In genomic region chr14:68790656-68791077, GRCh38 we compare ENCODE assay signal across 9 cellular contexts. TPM values are rescaled to one million over a fixed set of nuclear protein-coding genes. Genes with fewer than 3 reads are reported as not detected.
DNase-seq lines count a peak whose midpoint lies in the region; ATAC-seq, FAIRE-seq and TF ChIP-seq lines count a peak whose summit lies in the region.
"Had no signal": no experiment of that assay in that cellular context is flagged by ENCODE, and none has a peak within 500 bp of the region (broad histone marks: within the 10 kb centered on the region; RNA-seq: fewer than 3 reads in every experiment).

No MANE protein-coding gene starts in this region.

- TF ChIP-seq CTCF in adrenal gland (IDR thresholded peaks at IDR 0.05) = no peak

- FAIRE-seq in RCC 7860 (lab: Jason Lieb, UNC) = no peak

- no peaks in the 10 kb centered on the region for H3K9me3 ChIP-seq in adrenal gland (replicated peaks in 1 of 3)

- 10 to 14% (median 11%) methylated on average over 8 of the region's 8 CpGs for WGBS in adrenal gland, 4 donors

- peak overlapping the region; percentile 46 to 92 (median 68) for H3K4me3 ChIP-seq in adrenal gland

- H3K27ac ChIP-seq in adrenal gland (peak overlapping the region; percentile 11 to 100 (median 82)), layer of hippocampus (ENCODE audit: low read depth, low read length) (peak overlapping the region; percentile 98)

- no peak for ATAC-seq in stimulated activated memory B cell treated with anti-CD40 and anti-IgM and Interleukin-4, amounts not matched to agents 10 μg/mL and 1 μg/mL and 100 μg/mL, for 72 hours
- ATAC-seq in GM18861 (IDR thresholded peaks at IDR 0.05; ENCODE audit: unreplicated experiment) (no peak), HG02798 (IDR thresholded peaks at IDR 0.05; ENCODE audit: poor library complexity, unreplicated experiment) (no peak), HG02623 (IDR thresholded peaks at IDR 0.05; ENCODE audit: unreplicated experiment) (no peak)
- ATAC-seq: left colon had no signal

- TF ChIP-seq POLR2A in adrenal gland (IDR thresholded peaks at IDR 0.05) = peak in 1 of 2 donors; percentile 18

- H3K9me3 Mint-ChIP-seq in stimulated activated memory B cell treated with anti-CD40 and anti-IgM and Interleukin-4, amounts not matched to agents 10 μg/mL and 1 μg/mL and 100 μg/mL, for 72 hours = no peaks in the 10 kb centered on the region

- H3K27me3 ChIP-seq in adrenal gland (no peaks in the 10 kb centered on the region), layer of hippocampus (ENCODE audit: control insufficient read depth, insufficient read depth, low read length) (peaks cover 3% of the 10 kb centered on the region)

- peak; percentile 45 for DNase-seq in CD1c-positive myeloid dendritic cell (ENCODE audit: extremely low spot score)
- peak; percentile 3 for DNase-seq in RCC 7860 (ENCODE audit: low spot score)
- DNase-seq in adrenal gland = peak in 4 of 7 donors; percentile 18 to 51 (median 30)

- peaks cover 13 to 43% of the 10 kb centered on the region in 2 donors for H3K4me1 ChIP-seq in adrenal gland (replicated peaks in 1 of 2)

- H3K27ac Mint-ChIP-seq in stimulated activated memory B cell treated with anti-CD40 and anti-IgM and Interleukin-4, amounts not matched to agents 10 μg/mL and 1 μg/mL and 100 μg/mL, for 72 hours = peak overlapping the region; percentile 99

- peaks cover 67% of the 10 kb centered on the region for H3K36me3 Mint-ChIP-seq in stimulated activated memory B cell treated with anti-CD40 and anti-IgM and Interleukin-4, amounts not matched to agents 10 μg/mL and 1 μg/mL and 100 μg/mL, for 72 hours

- peaks cover 42% of the 10 kb centered on the region for H3K4me1 Mint-ChIP-seq in stimulated activated memory B cell treated with anti-CD40 and anti-IgM and Interleukin-4, amounts not matched to agents 10 μg/mL and 1 μg/mL and 100 μg/mL, for 72 hours

- intact Hi-C loops in adrenal gland (cut with DNase I) = no loop called here

- H3K27me3 Mint-ChIP-seq in stimulated activated memory B cell treated with anti-CD40 and anti-IgM and Interleukin-4, amounts not matched to agents 10 μg/mL and 1 μg/mL and 100 μg/mL, for 72 hours = no peaks in the 10 kb centered on the region

- H3K4me3 Mint-ChIP-seq in stimulated activated memory B cell treated with anti-CD40 and anti-IgM and Interleukin-4, amounts not matched to agents 10 μg/mL and 1 μg/mL and 100 μg/mL, for 72 hours = peak overlapping the region; percentile 97

- peaks cover 0 to 35% of the 10 kb centered on the region in 2 donors for H3K36me3 ChIP-seq in adrenal gland (replicated peaks in 1 of 2)

RNA-seq across cellular contexts. Expression of gene ZFP36L1, which starts 2.2 kb away (rescaled TPM):
- 100 to 1,000 TPM in 7 of 8 donors, 10 to 100 TPM in 1; 95.2 to 332 (median 185) TPM for total RNA-seq in adrenal gland
- polyA plus RNA-seq in adrenal gland = 10 to 100 TPM; 38.0 to 69.8 (median 54.8) TPM
